ENCODE assay signal across 23 cellular contexts in genomic region chr6:108275971-108276370, GRCh38.
"Had no signal": no experiment of that assay in that cellular context is flagged by ENCODE, and none has a peak within 500 bp of the region (broad histone marks: within the 10 kb centered on the region; RNA-seq: fewer than 3 reads in every experiment).

No MANE protein-coding gene starts in this region.

- DNase-seq: colonic mucosa; effector CD8-positive, alpha-beta T cell; endodermal cell; foreskin fibroblast; gastrocnemius medialis; head of caudate nucleus; natural killer cell; pancreas; stimulated activated CD4-positive, alpha-beta T cell treated with anti-CD3 and anti-CD28 coated beads, Interleukin-2, amount 100 ng/mL, for 24 hours; stimulated activated CD4-positive, alpha-beta T cell treated with anti-CD3 and anti-CD28 coated beads, Interleukin-4, amount 100 ng/mL, for 24 hours; stimulated activated naive CD4-positive, alpha-beta T cell treated with Interleukin-2 at 50 U/mL for 16 hours; stomach; thyroid gland had no signal

- H3K27ac Mint-ChIP-seq: dendritic cell treated with granulocyte-macrophage colony-stimulating factor and Interleukin-4, amounts not matched to agents 40 ng/mL and 50 ng/mL, for 4 days; endodermal cell; memory B cell; natural killer cell; stimulated activated effector memory CD8-positive, alpha-beta T cell treated with anti-CD3 and anti-CD28 coated beads, Interleukin-12 subunit alpha, Interleukin-12 subunit beta, amount 100 ng/mL, for 72 hours had no signal

- H3K9me3 ChIP-seq: colonic mucosa, gastrocnemius medialis, neutrophil, pancreas, stomach, thyroid gland had no signal

- H3K27ac ChIP-seq: colonic mucosa, epithelial cell of prostate, gastrocnemius medialis, neutrophil, pancreas, stomach, thyroid gland had no signal

- H3K27me3 ChIP-seq: colonic mucosa, gastrocnemius medialis, neutrophil, pancreas, stomach, thyroid gland had no signal

- H3K4me3 ChIP-seq: colonic mucosa, gastrocnemius medialis, lung, pancreas, stomach, thyroid gland had no signal

- H3K9me3 Mint-ChIP-seq: dendritic cell treated with granulocyte-macrophage colony-stimulating factor and Interleukin-4, amounts not matched to agents 40 ng/mL and 50 ng/mL, for 4 days; endodermal cell; memory B cell; natural killer cell; stimulated activated effector memory CD8-positive, alpha-beta T cell treated with anti-CD3 and anti-CD28 coated beads, Interleukin-12 subunit alpha, Interleukin-12 subunit beta, amount 100 ng/mL, for 72 hours had no signal

- H3K27me3 Mint-ChIP-seq: dendritic cell treated with granulocyte-macrophage colony-stimulating factor and Interleukin-4, amounts not matched to agents 40 ng/mL and 50 ng/mL, for 4 days; memory B cell had no signal

- H3K4me1 ChIP-seq: colonic mucosa, gastrocnemius medialis, pancreas, stomach had no signal

- FAIRE-seq: islet of Langerhans, pancreas had no signal

- H3K4me1 Mint-ChIP-seq: natural killer cell; stimulated activated effector memory CD8-positive, alpha-beta T cell treated with anti-CD3 and anti-CD28 coated beads, Interleukin-12 subunit alpha, Interleukin-12 subunit beta, amount 100 ng/mL, for 72 hours had no signal

- ATAC-seq: esophagus mucosa; gastrocnemius medialis; left lobe of liver; natural killer cell; pancreas; sciatic nerve; stimulated activated effector memory CD8-positive, alpha-beta T cell treated with anti-CD3 and anti-CD28 coated beads, Interleukin-12 subunit alpha, Interleukin-12 subunit beta, amount 100 ng/mL, for 72 hours had no signal

- H3K36me3 ChIP-seq: colonic mucosa, gastrocnemius medialis, neutrophil, pancreas, stomach, thyroid gland had no signal

- H3K36me3 Mint-ChIP-seq: memory B cell; natural killer cell; stimulated activated effector memory CD8-positive, alpha-beta T cell treated with anti-CD3 and anti-CD28 coated beads, Interleukin-12 subunit alpha, Interleukin-12 subunit beta, amount 100 ng/mL, for 72 hours had no signal

- H3K4me3 Mint-ChIP-seq: dendritic cell treated with granulocyte-macrophage colony-stimulating factor and Interleukin-4, amounts not matched to agents 40 ng/mL and 50 ng/mL, for 4 days; endodermal cell; memory B cell; natural killer cell; stimulated activated effector memory CD8-positive, alpha-beta T cell treated with anti-CD3 and anti-CD28 coated beads, Interleukin-12 subunit alpha, Interleukin-12 subunit beta, amount 100 ng/mL, for 72 hours had no signal
